ENCODE assay signal across 6 cellular contexts in the genomic region with DNA sequence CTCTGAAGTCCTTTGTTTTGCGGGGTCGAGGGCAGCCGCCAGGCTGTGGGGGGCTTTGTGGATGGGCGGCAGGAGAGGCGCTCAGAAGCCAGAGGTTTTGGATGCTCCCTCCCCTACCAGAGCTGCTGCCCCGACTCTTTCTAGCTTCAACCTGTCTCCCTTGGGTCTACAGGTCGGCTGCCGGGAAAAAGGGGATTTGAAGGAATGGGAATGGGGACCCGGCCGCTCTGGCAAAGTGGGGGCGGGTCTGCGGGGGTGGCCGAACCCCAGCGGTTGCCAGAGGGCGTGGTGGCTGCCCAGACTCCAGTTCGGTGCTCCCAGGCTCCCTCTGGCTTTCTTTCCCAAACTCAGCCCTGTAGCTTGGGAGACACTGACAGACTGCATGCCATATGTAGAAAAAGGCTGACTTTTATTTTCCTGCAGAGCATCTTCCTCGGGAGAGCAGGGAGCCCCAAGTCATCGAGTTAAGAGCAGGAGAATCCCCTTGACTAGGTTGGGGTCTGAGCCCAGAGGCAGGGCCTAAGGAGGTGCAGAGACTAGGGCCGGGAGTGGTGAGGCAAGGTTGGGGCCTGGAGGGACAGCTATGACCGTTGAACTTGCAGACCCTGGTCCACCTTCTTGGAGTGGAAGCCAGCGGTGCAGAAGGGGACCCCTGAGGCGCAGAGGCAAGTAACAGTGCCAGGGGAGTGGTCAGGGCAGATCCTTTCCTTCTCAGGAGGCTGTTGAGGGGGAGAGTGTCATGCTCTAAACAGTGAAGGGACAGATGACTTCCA. TPM values are rescaled to one million over a fixed set of nuclear protein-coding genes. Genes with fewer than 3 reads are reported as not detected.
DNase-seq lines count a peak whose midpoint lies in the region; TF ChIP-seq lines count a peak whose summit lies in the region.

No MANE protein-coding gene starts in this region.

- DNase-seq in AG10803 (ENCODE audit: low read depth) (peak; percentile 67), NCI-H748 (lab: John Stamatoyannopoulos, UW; ENCODE audit: unreplicated experiment) (peak; percentile 56), fibroblast of villous mesenchyme (ENCODE audit: low read depth) (peak; percentile 52), hepatic stellate cell (ENCODE audit: low spot score) (no peak), D341Med (ENCODE audit: low spot score) (no peak)

- TF ChIP-seq CTCF in AG10803 (conservative IDR thresholded peaks at IDR 0.05; ENCODE audit: low read length) (peak; percentile 47), fibroblast of villous mesenchyme (IDR thresholded peaks at IDR 0.05; ENCODE audit: insufficient read depth, low read depth, low read length) (peak; percentile 36)

- peaks cover 0 to 3% (median 0%) of the 10 kb centered on the region in 5 donors for H3K36me3 ChIP-seq in subcutaneous abdominal adipose tissue (ENCODE audit: control insufficient read depth in 5 of 5, insufficient read depth in 5 of 5, low read length in 5 of 5)

- H3K4me3 ChIP-seq in AG10803 (ENCODE audit: low read length) = peak overlapping the region; percentile 93
- peak overlapping the region; percentile 91 for H3K4me3 ChIP-seq in fibroblast of villous mesenchyme (ENCODE audit: low read depth, low read length)
- peak overlapping the region; percentile 71 to 94 (median 77) for H3K4me3 ChIP-seq in subcutaneous abdominal adipose tissue (ENCODE audit: low read depth in 1 of 5, low read length in 5 of 5)

- H3K9ac ChIP-seq in subcutaneous abdominal adipose tissue (ENCODE audit: low read length in 5 of 5) = peak overlapping the region; percentile 73 to 97 (median 94)

- peak overlapping the region; percentile 100 for H3K27ac ChIP-seq in subcutaneous abdominal adipose tissue (ENCODE audit: low read depth, low read length)

- H3K9me3 ChIP-seq in subcutaneous abdominal adipose tissue (ENCODE audit: control insufficient read depth in 5 of 5, low read length in 5 of 5) = no peaks in the 10 kb centered on the region

- peaks cover 0 to 9% (median 0%) of the 10 kb centered on the region in 5 donors for H3K27me3 ChIP-seq in subcutaneous abdominal adipose tissue (ENCODE audit: control insufficient read depth in 5 of 5, insufficient read depth in 4 of 5, low read length in 5 of 5)

- H3K4me1 ChIP-seq in subcutaneous abdominal adipose tissue (ENCODE audit: control insufficient read depth in 5 of 5, insufficient read depth in 5 of 5, low read length in 5 of 5) = peaks cover 18 to 76% (median 70%) of the 10 kb centered on the region in 5 donors

RNA-seq across cellular contexts. Expression of a gene that starts 1.4 kb away (rescaled TPM):
- total RNA-seq in fibroblast of villous mesenchyme = 56.6 and 59.3 TPM in 2 replicates

RNA-seq across cellular contexts. Expression of a gene that starts 2.9 kb away (rescaled TPM):
- 3.5 and 5.5 TPM in 2 replicates for total RNA-seq in fibroblast of villous mesenchyme

RNA-seq across cellular contexts. Expression of a gene that starts 15.0 kb away (rescaled TPM):
- 32.0 and 32.2 TPM in 2 replicates for total RNA-seq in fibroblast of villous mesenchyme

RNA-seq across cellular contexts. Expression of a gene that starts 29.2 kb away (rescaled TPM):
- 3.2 and 4.7 TPM in 2 replicates for total RNA-seq in fibroblast of villous mesenchyme

RNA-seq across cellular contexts. Expression of a gene that starts 32.3 kb away (rescaled TPM):
- total RNA-seq in fibroblast of villous mesenchyme = 590 and 713 TPM in 2 replicates

Comparison
In these comparisons a context has a peak if more than half of its experiments do, and no peak if none do; other contexts are left out.
1. DNase-seq: peak in AG10803 (single experiment), NCI-H748 (single experiment) and fibroblast of villous mesenchyme (single experiment); none in hepatic stellate cell (single experiment) and D341Med (single experiment).
2. Peak in every context shown above with its lines, with median percentiles within 50 percentile points of each other: H3K4me3 ChIP-seq.